In the genomic region with DNA sequence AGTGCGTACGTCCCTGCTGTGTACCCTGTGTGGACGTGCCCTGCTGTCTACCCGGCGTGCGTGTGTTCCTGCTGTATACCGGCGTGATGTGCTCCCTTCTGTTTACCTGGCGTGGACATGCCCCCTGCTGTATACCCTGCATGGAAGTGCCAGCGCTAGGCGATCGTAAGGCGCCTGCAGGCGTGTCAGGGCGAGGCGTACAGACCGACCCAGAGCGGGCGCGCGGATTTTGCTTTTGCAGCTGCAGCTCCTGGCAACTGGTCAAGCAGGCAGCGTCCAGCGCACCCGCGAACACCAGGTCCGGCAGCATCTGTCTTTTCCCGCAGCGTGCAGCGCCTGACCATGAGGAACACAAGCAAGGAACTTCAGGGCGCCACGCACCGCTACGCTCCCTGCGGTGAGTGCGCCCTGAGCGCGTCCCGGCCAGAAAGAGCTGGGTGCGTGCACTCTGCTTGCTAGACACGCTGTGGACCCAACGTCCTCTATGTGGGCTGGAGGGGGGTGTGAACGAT, we compare ENCODE assay signal across 1 cellular context.
TF ChIP-seq lines count a peak whose summit lies in the region.

No MANE protein-coding gene starts in this region.

TF ChIP-seq in GM12878, 131 proteins besides CTCF, POLR2A, EP300 and RAD21:
- TF ChIP-seq HDAC6 (IDR thresholded peaks at IDR 0.05; ENCODE audit: unreplicated experiment) (no peak), SUZ12 (IDR thresholded peaks at IDR 0.05; ENCODE audit: unreplicated experiment) (peak; percentile 3)
